ENCODE assay signal across 23 cellular contexts in the genomic region with DNA sequence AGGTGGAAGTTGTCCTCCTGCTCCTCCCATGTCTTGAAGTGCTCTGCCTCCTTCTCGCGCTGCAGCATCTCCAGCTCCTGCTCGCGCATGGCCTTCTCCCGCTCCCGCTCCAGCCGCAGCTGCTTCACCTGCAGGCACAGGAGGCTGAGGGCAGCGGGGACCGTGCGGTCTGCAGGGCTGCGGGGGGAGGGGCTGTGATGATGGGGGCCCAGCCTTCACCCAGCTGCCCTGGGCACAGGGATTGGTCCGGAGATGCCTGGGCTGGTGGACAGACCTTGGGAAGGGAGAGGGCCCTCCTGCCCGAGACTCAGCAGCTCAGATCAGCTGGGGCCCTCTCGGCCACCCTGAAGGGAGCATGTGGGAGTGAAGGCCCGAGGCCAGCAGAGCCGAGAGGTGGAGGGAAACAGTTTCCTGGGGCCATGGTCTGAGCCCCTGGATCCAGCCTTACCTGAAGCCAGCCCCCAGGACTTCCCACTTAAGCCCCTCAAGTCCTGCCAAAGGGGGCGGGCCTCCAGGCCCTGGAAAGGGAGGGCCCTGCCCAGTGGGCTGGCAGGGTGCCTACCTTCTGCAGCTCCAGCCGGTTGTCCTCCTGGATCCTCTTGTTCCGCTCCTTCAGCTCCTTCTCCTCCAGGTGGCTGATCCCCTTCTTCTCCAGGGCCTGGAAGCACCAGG. TPM values are rescaled to one million over a fixed set of nuclear protein-coding genes. Genes with fewer than 3 reads are reported as not detected.
"Had no signal": no experiment of that assay in that cellular context is flagged by ENCODE, and none has a peak within 500 bp of the region (broad histone marks: within the 10 kb centered on the region; RNA-seq: fewer than 3 reads in every experiment).

No MANE protein-coding gene starts in this region.

- H3K36me3 ChIP-seq: breast epithelium had no signal

- ATAC-seq: activated CD8-positive, alpha-beta T cell treated with anti-CD3 and anti-CD28 coated beads, Interleukin-2, amount 10 ng/mL, durations not matched to agents 7 days and 5 days; PC-3; T-helper 17 cell; WTC11 had no signal

- H3K27ac ChIP-seq: breast epithelium had no signal

- DNase-seq: activated CD4-positive, alpha-beta T cell treated with anti-CD3 and anti-CD28 coated beads for 48 hours; activated CD4-positive, alpha-beta T cell treated with anti-CD3 and anti-CD28 coated beads, Interleukin-2, amount 50 U/mL, for 4 hours; activated CD4-positive, CD25-positive, alpha-beta regulatory T cell treated with anti-CD3 and anti-CD28 coated beads, Interleukin-2, amount 50 U/mL, for 72 hours; activated CD8-positive, alpha-beta memory T cell treated with anti-CD3 and anti-CD28 coated beads, Interleukin-2, amount 50 U/mL, for 48 hours; activated CD8-positive, alpha-beta T cell treated with anti-CD3 and anti-CD28 coated beads, Interleukin-2, amount 10 ng/mL, durations not matched to agents 7 days and 5 days; activated effector memory CD4-positive, alpha-beta T cell treated with Interleukin-2 at 50 U/mL for 16 hours; activated naive CD4-positive, alpha-beta T cell; activated T-cell treated with anti-CD3 and anti-CD28 coated beads, Interleukin-2, amount 50 U/mL, for 1 hour; caudate nucleus; NCI-H1092; NCI-H1417; NCI-H2029; NCI-H2107; NCI-H2171 treated with DMSO at 0.1 percent for 48 hours; NCI-H510A treated with DMSO at 0.1 percent for 48 hours; NCI-H69; PC-3; SIG-M5; T-helper 17 cell; T-helper 9 cell had no signal

- H3K9me3 ChIP-seq: breast epithelium had no signal

- H3K4me3 ChIP-seq: breast epithelium had no signal

- H3K27me3 ChIP-seq: breast epithelium had no signal

RNA-seq across cellular contexts. Expression of a gene that starts 13.6 kb away (rescaled TPM):
- total RNA-seq: MCF 10A had no signal

RNA-seq across cellular contexts. Expression of a gene that starts 35.0 kb away (rescaled TPM):
- total RNA-seq: MCF 10A had no signal
